In genomic region chr9:14750871-14751270, GRCh38 we compare ENCODE assay signal across 25 cellular contexts. TPM values are rescaled to one million over a fixed set of nuclear protein-coding genes. Genes with fewer than 3 reads are reported as not detected.
"Had no signal": no experiment of that assay in that cellular context is flagged by ENCODE, and none has a peak within 500 bp of the region (broad histone marks: within the 10 kb centered on the region; RNA-seq: fewer than 3 reads in every experiment).

No MANE protein-coding gene starts in this region.

- H3K4me3 ChIP-seq: esophagus squamous epithelium, heart right ventricle, pancreas, right lobe of liver, transverse colon had no signal

- H3K27ac ChIP-seq: esophagus squamous epithelium, pancreas, right lobe of liver, transverse colon had no signal

- H3K9me3 ChIP-seq: esophagus squamous epithelium, heart right ventricle, pancreas, right lobe of liver, transverse colon had no signal

- ATAC-seq: activated T-cell treated with anti-CD3 and anti-CD28 coated beads, Interleukin-2, amount 50 U/mL, for 72 hours; left lobe of liver; pancreas; right lobe of liver; stimulated activated naive B cell treated with anti-CD40 and anti-IgM and Interleukin-4, amounts not matched to agents 10 μg/mL and 1 μg/mL and 100 μg/mL, for 72 hours had no signal

- FAIRE-seq: kidney, pancreas, small intestine, urothelium cell line had no signal

- H3K4me1 ChIP-seq: esophagus squamous epithelium, pancreas, right lobe of liver, transverse colon had no signal

- DNase-seq: activated CD4-positive, alpha-beta memory T cell treated with anti-CD3 and anti-CD28 coated beads, Interleukin-2, amount 10 ng/mL, durations not matched to agents 7 days and 5 days; activated CD4-positive, alpha-beta T cell treated with anti-CD3 and anti-CD28 coated beads, Interleukin-2, amount 10 ng/mL, durations not matched to agents 24 days and 14 days; activated effector memory CD4-positive, alpha-beta T cell treated with Interleukin-2 at 50 U/mL for 16 hours; activated naive CD4-positive, alpha-beta T cell treated with anti-CD3 and anti-CD28 coated beads, Interleukin-2, amount 10 ng/mL, durations not matched to agents 7 days and 5 days; activated T-cell treated with anti-CD3 and anti-CD28 coated beads, Interleukin-2, amount 50 U/mL, for 72 hours; amygdala; caudate nucleus; effector CD8-positive, alpha-beta T cell; esophagus squamous epithelium; heart right ventricle; kidney; nephron progenitor cell; pancreas; right lobe of liver; small intestine; stimulated activated CD4-positive, alpha-beta T cell treated with anti-CD3 and anti-CD28 coated beads, Interleukin-15, amount 100 ng/mL, for 24 hours; stimulated activated naive B cell treated with anti-CD40 and anti-IgM and Interleukin-4, amounts not matched to agents 10 μg/mL and 1 μg/mL and 100 μg/mL, for 72 hours; transverse colon had no signal

- H3K36me3 ChIP-seq: esophagus squamous epithelium, right lobe of liver, transverse colon had no signal

- H3K27me3 ChIP-seq: esophagus squamous epithelium, heart right ventricle, pancreas, right lobe of liver, transverse colon had no signal

RNA-seq across cellular contexts. Expression of gene CER1, which starts 28.3 kb away (rescaled TPM):
- total RNA-seq: activated CD4-positive, alpha-beta memory T cell treated with anti-CD3 and anti-CD28 coated beads, Interleukin-2, amount 10 ng/mL, durations not matched to agents 7 days and 5 days; activated CD4-positive, alpha-beta T cell treated with anti-CD3 and anti-CD28 coated beads, Interleukin-2, amount 10 ng/mL, durations not matched to agents 24 days and 14 days; activated T-cell treated with anti-CD3 and anti-CD28 coated beads, Interleukin-2, amount 50 U/mL, for 72 hours; esophagus squamous epithelium; fibroblast of villous mesenchyme; kidney; left lobe of liver; mononuclear cell; myocyte; pancreas; right lobe of liver; T-helper 2 cell treated with Interferon-gamma antibody and Interleukin-4, amounts not matched to agents 100 ng/mL and 5 ng/mL, for 36 hours; temporal lobe had no signal
- polyA plus RNA-seq: heart right ventricle had no signal
